19 cellular contexts compared by ENCODE assay signal in genomic region chr1:36663772-36664430, GRCh38.
"Had no signal": no experiment of that assay in that cellular context is flagged by ENCODE, and none has a peak within 500 bp of the region (broad histone marks: within the 10 kb centered on the region; RNA-seq: fewer than 3 reads in every experiment).

No MANE protein-coding gene starts in this region.

- H3K4me3 ChIP-seq: cardiac muscle cell, lung, tibial nerve, uterus had no signal

- ATAC-seq: WTC11 had no signal

- FAIRE-seq: endometrium, keratinocyte had no signal

- H3K27me3 ChIP-seq: cardiac muscle cell, uterus had no signal

- H3K4me1 ChIP-seq: tibial nerve, uterus had no signal

- H3K36me3 ChIP-seq: cardiac muscle cell, tibial nerve, uterus had no signal

- H3K9me3 ChIP-seq: tibial nerve, uterus had no signal

- DNase-seq: activated CD4-positive, alpha-beta memory T cell treated with anti-CD3 and anti-CD28 coated beads for 36 hours; activated CD4-positive, alpha-beta T cell treated with anti-CD3 and anti-CD28 coated beads for 4 hours; activated naive CD4-positive, alpha-beta T cell treated with Interleukin-2 at 50 U/mL for 16 hours; activated naive CD8-positive, alpha-beta T cell treated with anti-CD3 and anti-CD28 coated beads, Interleukin-2, amount 10 ng/mL, durations not matched to agents 7 days and 5 days; activated T-cell treated with anti-CD3 and anti-CD28 coated beads, Interleukin-2, amount 50 U/mL, for 24 hours; erythroblast; foreskin melanocyte; occipital lobe; retina; stimulated activated CD4-positive, alpha-beta T cell treated with anti-CD3 and anti-CD28 coated beads, Interleukin-1b, Interleukin-23, amount 100 ng/mL, for 48 hours; stimulated activated CD8-positive, alpha-beta memory T cell treated with anti-CD3 and anti-CD28 coated beads, Interleukin-4, amount 100 ng/mL, for 48 hours; stimulated activated naive CD4-positive, alpha-beta T cell treated with Interleukin-2 at 50 U/mL for 16 hours; uterus had no signal

- H3K27ac ChIP-seq: cardiac muscle cell, tibial nerve, uterus had no signal
